1 cellular context compared by ENCODE assay signal in the genomic region with DNA sequence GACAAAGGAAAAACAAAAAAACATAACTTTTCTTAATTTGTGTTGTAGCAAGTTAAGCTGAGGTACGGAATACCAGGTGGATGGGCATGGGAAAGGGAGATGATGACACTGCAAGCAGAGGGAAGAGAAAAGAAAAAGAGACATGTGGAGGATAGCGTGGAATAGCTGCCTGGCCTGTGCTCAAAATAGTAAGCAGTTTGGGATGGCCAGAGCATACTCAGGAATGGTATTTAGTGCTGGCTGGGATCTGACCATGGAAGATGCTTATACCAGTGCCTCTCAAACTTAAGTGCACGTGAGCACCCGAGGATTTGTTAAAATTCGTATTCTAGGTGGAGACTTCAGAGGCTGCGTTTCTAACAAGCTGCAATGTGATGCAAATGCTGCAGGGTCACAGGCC.
TF ChIP-seq lines count a peak whose summit lies in the region.

No MANE protein-coding gene starts in this region.

TF ChIP-seq in H1, 55 proteins besides CTCF, POLR2A, EP300 and RAD21:
- no peak for TF ChIP-seq SP1 (IDR thresholded peaks at IDR 0.05; ENCODE audit: low read depth, low read length)
- no peak for TF ChIP-seq RNF2 (IDR thresholded peaks at IDR 0.05; ENCODE audit: borderline replicate concordance, low read depth, low read length, missing control alignments, poor library complexity, severe bottlenecking)
- no peak for TF ChIP-seq CBX5 (IDR thresholded peaks at IDR 0.05; ENCODE audit: low read depth, low read length)
- no peak for TF ChIP-seq ATF2 (IDR thresholded peaks at IDR 0.05; ENCODE audit: low read length)
- no peak for TF ChIP-seq YY1 (IDR thresholded peaks at IDR 0.05; ENCODE audit: low read depth, low read length)
- TF ChIP-seq POU5F1 (IDR thresholded peaks at IDR 0.05; ENCODE audit: low read depth, low read length), result no peak
- no peak for TF ChIP-seq BCL11A (IDR thresholded peaks at IDR 0.05; ENCODE audit: low read depth in 2 of 2, low read length in 2 of 2)
- TF ChIP-seq KDM1A (IDR thresholded peaks at IDR 0.05; ENCODE audit: borderline replicate concordance, low read length), result no peak
- no peak for TF ChIP-seq CEBPB (IDR thresholded peaks at IDR 0.05; ENCODE audit: low read depth, low read length)
- no peak for TF ChIP-seq CHD7 (IDR thresholded peaks at IDR 0.05; ENCODE audit: insufficient replicate concordance, low read length)
- no peak for TF ChIP-seq RBBP5 (IDR thresholded peaks at IDR 0.05; ENCODE audit: borderline replicate concordance, low read depth, low read length)
- no peak for TF ChIP-seq CREB1 (IDR thresholded peaks at IDR 0.05)
- no peak for TF ChIP-seq JUND (IDR thresholded peaks at IDR 0.05; ENCODE audit: low read length)
- no peak for TF ChIP-seq POLR2AphosphoS5 (IDR thresholded peaks at IDR 0.05; ENCODE audit: low read depth, low read length)
- TF ChIP-seq SUZ12 (IDR thresholded peaks at IDR 0.05; ENCODE audit: low read length), result no peak
